In genomic region chr11:37450613-37451012, GRCh38 we compare ENCODE assay signal across 12 cellular contexts.
DNase-seq lines count a peak whose midpoint lies in the region; ATAC-seq and TF ChIP-seq lines count a peak whose summit lies in the region.
"Had no signal": no experiment of that assay in that cellular context is flagged by ENCODE, and none has a peak within 500 bp of the region (broad histone marks: within the 10 kb centered on the region; RNA-seq: fewer than 3 reads in every experiment).

No MANE protein-coding gene starts in this region.

- TF ChIP-seq CTCF in PC-3 (conservative IDR thresholded peaks at IDR 0.05; ENCODE audit: low read depth, low read length) (no peak), PC-9 (conservative IDR thresholded peaks at IDR 0.05) (no peak), suprapubic skin (IDR thresholded peaks at IDR 0.05) (no peak)

- no peak for TF ChIP-seq POLR2A in suprapubic skin (IDR thresholded peaks at IDR 0.05)

- DNase-seq in PC-3: no peak
- DNase-seq in mesenchymal stem cell: peak; percentile 22
- no peak for DNase-seq in PC-9
- DNase-seq in suprapubic skin (ENCODE audit: low spot score in 2 of 2): no peak
- DNase-seq in activated CD4-positive, alpha-beta T cell treated with anti-CD3 and anti-CD28 coated beads, Interleukin-2, amount 50 U/mL, for 4 hours: no peak
- DNase-seq: CD4-positive, alpha-beta T cell; kidney glomerular epithelial cell; NCI-H1092 had no signal

- H3K4me1 ChIP-seq in PC-3 (ENCODE audit: insufficient read depth, low read length) (peaks cover 15% of the 10 kb centered on the region), mesenchymal stem cell (ENCODE audit: control insufficient read depth, insufficient read depth, low read depth, low read length) (no peaks in the 10 kb centered on the region), PC-9 (replicated peaks; ENCODE audit: insufficient read depth) (no peaks in the 10 kb centered on the region), suprapubic skin (peaks cover 5% of the 10 kb centered on the region)
- H3K4me1 ChIP-seq: right atrium auricular region had no signal

- H2BK15ac ChIP-seq in mesenchymal stem cell (ENCODE audit: low read depth, poor library complexity, severe bottlenecking): no peak overlapping the region

- no peak overlapping the region for H4K91ac ChIP-seq in mesenchymal stem cell (ENCODE audit: low read length)

- H3K9ac ChIP-seq in PC-3 (ENCODE audit: low read length) (no peak overlapping the region), mesenchymal stem cell (ENCODE audit: low read length) (no peak overlapping the region)

- H4K20me1 ChIP-seq in PC-3 (ENCODE audit: low read length) (no peaks in the 10 kb centered on the region), PC-9 (ENCODE audit: insufficient read depth) (no peaks in the 10 kb centered on the region)

- H2BK12ac ChIP-seq in mesenchymal stem cell (ENCODE audit: low read length in 2 of 2): no peak overlapping the region

- POLR2A ChIA-PET in PC-3 (lab: Charles Lee; ENCODE audit: unreplicated experiment): no interaction called here
- POLR2A ChIA-PET in PC-9 (lab: Charles Lee; ENCODE audit: unreplicated experiment): no interaction called here

- H3K9me3 ChIP-seq in PC-3 (ENCODE audit: low read length): no peaks in the 10 kb centered on the region
- no peaks in the 10 kb centered on the region for H3K9me3 ChIP-seq in mesenchymal stem cell (ENCODE audit: control insufficient read depth, low read length)
- no peaks in the 10 kb centered on the region for H3K9me3 ChIP-seq in PC-9 (ENCODE audit: insufficient read depth, low read depth)
- H3K9me3 ChIP-seq in suprapubic skin: no peaks in the 10 kb centered on the region
- H3K9me3 ChIP-seq: right atrium auricular region had no signal

- H4K8ac ChIP-seq in mesenchymal stem cell (ENCODE audit: low read length): no peak overlapping the region

- TF ChIP-seq EP300 in suprapubic skin (IDR thresholded peaks at IDR 0.05): no peak

- H3K27ac ChIP-seq in PC-3 (ENCODE audit: low read length) (no peak overlapping the region), mesenchymal stem cell (ENCODE audit: low read length, poor library complexity, severe bottlenecking) (no peak overlapping the region), PC-9 (no peak overlapping the region), suprapubic skin (no peak overlapping the region)
- H3K27ac ChIP-seq: right atrium auricular region had no signal

- H3K4me3 ChIP-seq in PC-3 (ENCODE audit: low read length) (no peak overlapping the region), mesenchymal stem cell (ENCODE audit: insufficient read depth in 1 of 2, low read depth in 1 of 2, low read length in 2 of 2) (no peak overlapping the region), PC-9 (no peak overlapping the region), suprapubic skin (no peak overlapping the region)
- H3K4me3 ChIP-seq: right atrium auricular region had no signal

- H3K18ac ChIP-seq in mesenchymal stem cell (ENCODE audit: low read depth in 1 of 2, low read length in 2 of 2): no peak overlapping the region

- intact Hi-C loops in PC-3 (cut with micrococcal nuclease): loop anchor here (10.0 kb wide), 1 partner anchor 54 kb away; no protein-coding TSS in a partner anchor
- intact Hi-C loops in PC-9 (cut with micrococcal nuclease; ENCODE audit: unreplicated experiment): no loop called here

- WGBS in mesenchymal stem cell: 85% methylated on average over 1 of the region's 2 CpGs
- 36% methylated on average over 2 of the region's 2 CpGs for WGBS in suprapubic skin

- ATAC-seq in GM18520 (IDR thresholded peaks at IDR 0.05; ENCODE audit: unreplicated experiment) (peak; percentile 83), HG03060 (IDR thresholded peaks at IDR 0.05; ENCODE audit: low read depth, unreplicated experiment) (peak; percentile 89), PC-3 (no peak), HG03045 (IDR thresholded peaks at IDR 0.05; ENCODE audit: unreplicated experiment) (no peak)

- CTCF ChIA-PET in PC-3 (lab: Charles Lee) (no interaction called here), PC-9 (lab: Charles Lee) (no interaction called here)

- H3K23ac ChIP-seq in mesenchymal stem cell (ENCODE audit: low read length in 2 of 2): no peak overlapping the region

- no peak overlapping the region for H2BK120ac ChIP-seq in mesenchymal stem cell (ENCODE audit: low read depth, low read length)

- H3K79me2 ChIP-seq in PC-3 (ENCODE audit: low read length) (no peaks in the 10 kb centered on the region), PC-9 (ENCODE audit: low read depth) (no peaks in the 10 kb centered on the region)

- H3K4ac ChIP-seq in mesenchymal stem cell (ENCODE audit: low read depth in 1 of 2, low read length in 2 of 2): no peak overlapping the region

- no peak overlapping the region for H3K14ac ChIP-seq in mesenchymal stem cell (ENCODE audit: low read length in 2 of 2)

- H3K9me2 ChIP-seq in PC-3 (replicated peaks; ENCODE audit: low read length) (no peaks in the 10 kb centered on the region), PC-9 (ENCODE audit: insufficient read depth) (0 out of 2 replicates have a peak, but pooled peaks cover 4% of the 10 kb centered on the region)

- H3K4me2 ChIP-seq in PC-3 (ENCODE audit: low read length) (no peak overlapping the region), mesenchymal stem cell (ENCODE audit: low read length, poor library complexity, severe bottlenecking) (no peak overlapping the region), PC-9 (no peak overlapping the region)

- H2AFZ ChIP-seq in PC-3 (ENCODE audit: low read length) (peak overlapping the region; percentile 35), mesenchymal stem cell (ENCODE audit: low read depth, low read length) (no peak overlapping the region), PC-9 (no peak overlapping the region)

- H3K36me3 ChIP-seq in PC-3 (ENCODE audit: low read depth, low read length) (no peaks in the 10 kb centered on the region), mesenchymal stem cell (ENCODE audit: control insufficient read depth in 1 of 2, insufficient read depth in 2 of 2, low read depth in 1 of 2, low read length in 2 of 2) (no peaks in the 10 kb centered on the region), PC-9 (ENCODE audit: low read depth) (no peaks in the 10 kb centered on the region), suprapubic skin (no peaks in the 10 kb centered on the region)
- H3K36me3 ChIP-seq: right atrium auricular region had no signal

- BruUV-seq in PC-3 (replicated peaks; lab: Mats Ljungman, UMichigan): no TSS peak
- no TSS peak for BruUV-seq in PC-9 (replicated peaks; lab: Mats Ljungman, UMichigan)

- H3K27me3 ChIP-seq in PC-3 (ENCODE audit: low read length) (no peaks in the 10 kb centered on the region), mesenchymal stem cell (ENCODE audit: control insufficient read depth in 1 of 2, insufficient read depth in 1 of 2, low read length in 2 of 2) (no peaks in the 10 kb centered on the region), PC-9 (ENCODE audit: insufficient read depth, low read depth) (no peaks in the 10 kb centered on the region), suprapubic skin (no peaks in the 10 kb centered on the region)
- H3K27me3 ChIP-seq: right atrium auricular region had no signal

- no peak overlapping the region for H2BK5ac ChIP-seq in mesenchymal stem cell (ENCODE audit: low read depth, low read length, poor library complexity, severe bottlenecking)

- no peaks in the 10 kb centered on the region for H3K79me1 ChIP-seq in mesenchymal stem cell (replicated peaks; ENCODE audit: low read length, poor library complexity, severe bottlenecking)

- H3F3A ChIP-seq in PC-3 (ENCODE audit: low read length, unreplicated experiment): no peaks in the 10 kb centered on the region
- H3F3A ChIP-seq in PC-9 (ENCODE audit: insufficient read depth, low read depth): no peaks in the 10 kb centered on the region

- H2AK5ac ChIP-seq in mesenchymal stem cell (ENCODE audit: low read length, severe bottlenecking): no peak overlapping the region

Comparison
In these comparisons a context has a peak if more than half of its experiments do, and no peak if none do; other contexts are left out.
1. ATAC-seq: peak in GM18520 (single experiment) and HG03060 (single experiment); none in PC-3 (single experiment) and HG03045 (single experiment).